Comparison of ENCODE assay signal across 8 cellular contexts in genomic region chr15:78565097-78565950, GRCh38. TPM values are rescaled to one million over a fixed set of nuclear protein-coding genes. Genes with fewer than 3 reads are reported as not detected.
A peak's percentile ranks its signal among the peaks of the same experiment; 100 is the strongest.
DNase-seq lines count a peak whose midpoint lies in the region; ATAC-seq and TF ChIP-seq lines count a peak whose summit lies in the region.

TSS of gene CHRNA5 (plus strand) at chr15:78565520. CDS start at chr15:78565720, 200 bp downstream.

- H3K27me3 ChIP-seq in tibial artery: peaks cover 0 to 17% of the 10 kb centered on the region in 2 donors

- no peaks in the 10 kb centered on the region for H3K9me3 Mint-ChIP-seq in activated T-helper 2 cell treated with anti-CD3 and anti-CD28 coated beads, Interferon-gamma antibody, Interleukin-2, Interleukin-4, amounts not matched to agents 10 μg/mL and 5 μg/mL and 100 μg/mL, durations not matched to agents 14 hours and 24 hours and 36 hours
- H3K9me3 Mint-ChIP-seq in osteocyte (ENCODE audit: unreplicated experiment): no peaks in the 10 kb centered on the region

- H3K27me3 Mint-ChIP-seq in activated T-helper 2 cell treated with anti-CD3 and anti-CD28 coated beads, Interferon-gamma antibody, Interleukin-2, Interleukin-4, amounts not matched to agents 10 μg/mL and 5 μg/mL and 100 μg/mL, durations not matched to agents 14 hours and 24 hours and 36 hours (ENCODE audit: low read depth): peaks cover 28% of the 10 kb centered on the region
- H3K27me3 Mint-ChIP-seq in osteocyte (ENCODE audit: unreplicated experiment): peaks cover 36% of the 10 kb centered on the region

- ATAC-seq in GM21786 (IDR thresholded peaks at IDR 0.05; ENCODE audit: unreplicated experiment): peak; percentile 85

- no peak within 1 kb of the TSS for H3K27ac ChIP-seq in tibial artery

- TF ChIP-seq CTCF in foreskin fibroblast (IDR thresholded peaks at IDR 0.05; ENCODE audit: low read depth, low read length) (no peak), osteocyte (IDR thresholded peaks at IDR 0.05) (no peak), tibial artery (IDR thresholded peaks at IDR 0.05) (no peak)

- peak within 1 kb of the TSS; percentile 66 for H3K27ac Mint-ChIP-seq in activated T-helper 2 cell treated with anti-CD3 and anti-CD28 coated beads, Interferon-gamma antibody, Interleukin-2, Interleukin-4, amounts not matched to agents 10 μg/mL and 5 μg/mL and 100 μg/mL, durations not matched to agents 14 hours and 24 hours and 36 hours
- H3K27ac Mint-ChIP-seq in osteocyte (ENCODE audit: unreplicated experiment): peak within 1 kb of the TSS; percentile 4

- peak; percentile 60 for DNase-seq in DMS153 (lab: John Stamatoyannopoulos, UW)
- DNase-seq in LHCN-M2 (ENCODE audit: low read depth): peak; percentile 77
- DNase-seq in RPMI7951 (ENCODE audit: low read depth): peak; percentile 89
- peak; percentile 48 for DNase-seq in activated T-helper 2 cell treated with anti-CD3 and anti-CD28 coated beads, Interferon-gamma antibody, Interleukin-2, Interleukin-4, amounts not matched to agents 10 μg/mL and 5 μg/mL and 100 μg/mL, durations not matched to agents 14 hours and 24 hours and 36 hours (ENCODE audit: low spot score)
- DNase-seq in foreskin fibroblast: peak; percentile 78 to 93
- DNase-seq in osteocyte (ENCODE audit: extremely low spot score, unreplicated experiment): peak; percentile 95
- peak; percentile 83 to 90 for DNase-seq in tibial artery

- no peaks in the 10 kb centered on the region for H3K9me3 ChIP-seq in tibial artery

- peak within 1 kb of the TSS; percentile 59 to 61 for H3K4me3 ChIP-seq in foreskin fibroblast (ENCODE audit: low read depth in 1 of 2, low read length in 2 of 2)
- peak within 1 kb of the TSS; percentile 52 to 65 for H3K4me3 ChIP-seq in tibial artery

- peak within 1 kb of the TSS; percentile 83 for H3K4me3 Mint-ChIP-seq in activated T-helper 2 cell treated with anti-CD3 and anti-CD28 coated beads, Interferon-gamma antibody, Interleukin-2, Interleukin-4, amounts not matched to agents 10 μg/mL and 5 μg/mL and 100 μg/mL, durations not matched to agents 14 hours and 24 hours and 36 hours (ENCODE audit: low read depth)
- peak within 1 kb of the TSS; percentile 75 for H3K4me3 Mint-ChIP-seq in osteocyte (ENCODE audit: unreplicated experiment)

- peaks cover 25% of the 10 kb centered on the region for H3K4me1 Mint-ChIP-seq in activated T-helper 2 cell treated with anti-CD3 and anti-CD28 coated beads, Interferon-gamma antibody, Interleukin-2, Interleukin-4, amounts not matched to agents 10 μg/mL and 5 μg/mL and 100 μg/mL, durations not matched to agents 14 hours and 24 hours and 36 hours (ENCODE audit: low read depth)
- H3K4me1 Mint-ChIP-seq in osteocyte (ENCODE audit: unreplicated experiment): peaks cover 10% of the 10 kb centered on the region

- intact Hi-C loops in activated T-helper 2 cell treated with anti-CD3 and anti-CD28 coated beads, Interferon-gamma antibody, Interleukin-2, Interleukin-4, amounts not matched to agents 10 μg/mL and 5 μg/mL and 100 μg/mL, durations not matched to agents 14 hours and 24 hours and 36 hours (cut with micrococcal nuclease): no loop called here
- intact Hi-C loops in tibial artery (cut with DNase I; ENCODE audit: low total_unique reads): no loop called here

- no peaks in the 10 kb centered on the region for H3K36me3 ChIP-seq in tibial artery

- no peaks in the 10 kb centered on the region for H3K36me3 Mint-ChIP-seq in activated T-helper 2 cell treated with anti-CD3 and anti-CD28 coated beads, Interferon-gamma antibody, Interleukin-2, Interleukin-4, amounts not matched to agents 10 μg/mL and 5 μg/mL and 100 μg/mL, durations not matched to agents 14 hours and 24 hours and 36 hours (ENCODE audit: low read depth)
- no peaks in the 10 kb centered on the region for H3K36me3 Mint-ChIP-seq in osteocyte (ENCODE audit: unreplicated experiment)

- peaks cover 0 to 19% (median 9%) of the 10 kb centered on the region in 4 donors for H3K4me1 ChIP-seq in tibial artery

RNA-seq across cellular contexts. Expression of gene CHRNA5, which starts in this region (rescaled TPM):
- total RNA-seq in LHCN-M2 (2014; rRNA removed) (5.5 and 9.6 TPM in 2 replicates), osteocyte (0.55 and 1.1 TPM in 2 replicates)
- polyA plus RNA-seq in LHCN-M2 (2012): 1.9 TPM
- total RNA-seq in RPMI7951 (2014; rRNA removed; shearing (Covaris generic)): 11.7 and 12.0 TPM in 2 replicates
- 6.5 and 7.7 TPM in 2 replicates for total RNA-seq in activated T-helper 2 cell treated with anti-CD3 and anti-CD28 coated beads, Interferon-gamma antibody, Interleukin-2, Interleukin-4, amounts not matched to agents 10 μg/mL and 5 μg/mL and 100 μg/mL, durations not matched to agents 14 hours and 24 hours and 36 hours
